21 cellular contexts compared by ENCODE assay signal in genomic region chr4:63325140-63325539, GRCh38.
"Had no signal": no experiment of that assay in that cellular context is flagged by ENCODE, and none has a peak within 500 bp of the region (broad histone marks: within the 10 kb centered on the region; RNA-seq: fewer than 3 reads in every experiment).

No MANE protein-coding gene starts in this region.

- H3K4me3 Mint-ChIP-seq: endodermal cell; natural killer cell treated with Interleukin-12 subunit alpha and Interleukin-12 subunit beta and Interleukin-15 and Interleukin-18, amount 100 ng/mL, for 72 hours; neural progenitor cell; stimulated activated memory B cell treated with anti-CD40 and anti-IgM and Interleukin-4, amounts not matched to agents 10 μg/mL and 1 μg/mL and 100 μg/mL, for 72 hours; stimulated activated naive CD8-positive, alpha-beta T cell treated with anti-CD3 and anti-CD28 coated beads, Interleukin-15, Interleukin-2, amounts not matched to agents 100 ng/mL and 50 ng/mL, for 24 hours had no signal

- H3K4me2 ChIP-seq: neural progenitor cell, smooth muscle cell had no signal

- H3K9me3 ChIP-seq: colonic mucosa, pancreas, vagina had no signal

- H3K27ac Mint-ChIP-seq: endodermal cell; natural killer cell treated with Interleukin-12 subunit alpha and Interleukin-12 subunit beta and Interleukin-15 and Interleukin-18, amount 100 ng/mL, for 72 hours; neural progenitor cell; progenitor cell of endocrine pancreas; stimulated activated memory B cell treated with anti-CD40 and anti-IgM and Interleukin-4, amounts not matched to agents 10 μg/mL and 1 μg/mL and 100 μg/mL, for 72 hours; stimulated activated naive CD8-positive, alpha-beta T cell treated with anti-CD3 and anti-CD28 coated beads, Interleukin-15, Interleukin-2, amounts not matched to agents 100 ng/mL and 50 ng/mL, for 24 hours had no signal

- H2AFZ ChIP-seq: neural progenitor cell had no signal

- H3K27me3 Mint-ChIP-seq: natural killer cell treated with Interleukin-12 subunit alpha and Interleukin-12 subunit beta and Interleukin-15 and Interleukin-18, amount 100 ng/mL, for 72 hours; progenitor cell of endocrine pancreas; stimulated activated memory B cell treated with anti-CD40 and anti-IgM and Interleukin-4, amounts not matched to agents 10 μg/mL and 1 μg/mL and 100 μg/mL, for 72 hours; stimulated activated naive CD8-positive, alpha-beta T cell treated with anti-CD3 and anti-CD28 coated beads, Interleukin-15, Interleukin-2, amounts not matched to agents 100 ng/mL and 50 ng/mL, for 24 hours had no signal

- H3K36me3 ChIP-seq: colonic mucosa, neural progenitor cell, pancreas, tibial artery, upper lobe of left lung, vagina had no signal

- H3K4me3 ChIP-seq: colonic mucosa, lung, neural progenitor cell, pancreas, smooth muscle cell, tibial artery, upper lobe of left lung, vagina had no signal

- ATAC-seq: left ventricle myocardium superior; natural killer cell treated with Interleukin-12 subunit alpha and Interleukin-12 subunit beta and Interleukin-15 and Interleukin-18, amount 100 ng/mL, for 72 hours; pancreas; right cardiac atrium; stimulated activated memory B cell treated with anti-CD40 and anti-IgM and Interleukin-4, amounts not matched to agents 10 μg/mL and 1 μg/mL and 100 μg/mL, for 72 hours had no signal

- H3K4me1 Mint-ChIP-seq: endodermal cell; stimulated activated memory B cell treated with anti-CD40 and anti-IgM and Interleukin-4, amounts not matched to agents 10 μg/mL and 1 μg/mL and 100 μg/mL, for 72 hours had no signal

- H3K27me3 ChIP-seq: colonic mucosa, neural progenitor cell, pancreas, tibial artery, upper lobe of left lung, vagina had no signal

- H3K4me1 ChIP-seq: colonic mucosa, pancreas, tibial artery, upper lobe of left lung, vagina had no signal

- H3K27ac ChIP-seq: colonic mucosa, neural progenitor cell, pancreas, tibial artery, upper lobe of left lung, vagina had no signal

- H3K9ac ChIP-seq: neural progenitor cell had no signal

- H3K36me3 Mint-ChIP-seq: natural killer cell treated with Interleukin-12 subunit alpha and Interleukin-12 subunit beta and Interleukin-15 and Interleukin-18, amount 100 ng/mL, for 72 hours; neural progenitor cell; stimulated activated memory B cell treated with anti-CD40 and anti-IgM and Interleukin-4, amounts not matched to agents 10 μg/mL and 1 μg/mL and 100 μg/mL, for 72 hours had no signal

- DNase-seq: colonic mucosa; effector CD4-positive, alpha-beta T cell; endodermal cell; glutamatergic neuron; left ventricle myocardium superior; mesenchymal stem cell; midbrain; nucleus accumbens; pancreas; right cardiac atrium; stimulated activated CD4-positive, alpha-beta T cell treated with anti-CD3 and anti-CD28 coated beads, Interleukin-4, amount 100 ng/mL, for 1 hour; tibial artery; upper lobe of left lung had no signal
